In the genomic region with DNA sequence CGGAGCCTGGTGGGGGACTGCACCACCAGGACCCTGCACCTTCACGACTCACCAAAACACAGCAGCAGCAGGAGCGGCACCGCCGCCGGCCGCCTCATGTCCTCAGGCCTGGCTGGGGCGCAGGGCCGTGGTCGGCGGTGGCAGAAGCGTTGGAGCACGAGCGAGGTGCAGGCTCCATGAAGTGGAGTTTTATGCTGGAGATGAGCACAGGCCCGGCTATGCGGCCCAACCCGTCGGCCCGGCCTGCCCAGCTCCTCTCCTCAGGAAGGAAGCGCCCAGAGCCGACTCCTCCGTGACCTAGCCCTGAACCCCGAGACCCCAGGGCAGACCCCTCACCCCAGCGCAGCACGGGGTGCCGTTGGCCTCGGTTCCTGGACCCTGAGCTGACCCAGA, we compare ENCODE assay signal across 1 cellular context.
TF ChIP-seq lines count a peak whose summit lies in the region.

A gene (minus strand): TSS at position 162 of the 393 bp plus-strand sequence. CDS start 64 bp downstream, at position 98.

TF ChIP-seq in HepG2, 621 proteins besides CTCF, POLR2A, EP300 and RAD21 (continued from another document and continues in another):
- TF ChIP-seq, protein P1, sequence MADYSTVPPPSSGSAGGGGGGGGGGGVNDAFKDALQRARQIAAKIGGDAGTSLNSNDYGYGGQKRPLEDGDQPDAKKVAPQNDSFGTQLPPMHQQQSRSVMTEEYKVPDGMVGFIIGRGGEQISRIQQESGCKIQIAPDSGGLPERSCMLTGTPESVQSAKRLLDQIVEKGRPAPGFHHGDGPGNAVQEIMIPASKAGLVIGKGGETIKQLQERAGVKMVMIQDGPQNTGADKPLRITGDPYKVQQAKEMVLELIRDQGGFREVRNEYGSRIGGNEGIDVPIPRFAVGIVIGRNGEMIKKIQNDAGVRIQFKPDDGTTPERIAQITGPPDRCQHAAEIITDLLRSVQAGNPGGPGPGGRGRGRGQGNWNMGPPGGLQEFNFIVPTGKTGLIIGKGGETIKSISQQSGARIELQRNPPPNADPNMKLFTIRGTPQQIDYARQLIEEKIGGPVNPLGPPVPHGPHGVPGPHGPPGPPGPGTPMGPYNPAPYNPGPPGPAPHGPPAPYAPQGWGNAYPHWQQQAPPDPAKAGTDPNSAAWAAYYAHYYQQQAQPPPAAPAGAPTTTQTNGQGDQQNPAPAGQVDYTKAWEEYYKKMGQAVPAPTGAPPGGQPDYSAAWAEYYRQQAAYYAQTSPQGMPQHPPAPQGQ (CRISPR knock-in tag; IDR thresholded peaks at IDR 0.05; ENCODE audit: borderline replicate concordance): no peak
- TF ChIP-seq MYC (CRISPR knock-in tag; IDR thresholded peaks at IDR 0.05; ENCODE audit: borderline replicate concordance) (no peak), AGO2 (optimal IDR thresholded peaks at IDR 0.05; ENCODE audit: low read depth, low read length) (peak; percentile 38), MED13 (CRISPR knock-in tag; IDR thresholded peaks at IDR 0.05) (no peak), ZBTB38 (CRISPR knock-in tag; IDR thresholded peaks at IDR 0.05) (peak; percentile 96), RBM39 (IDR thresholded peaks at IDR 0.05; ENCODE audit: low read depth, low read length, poor library complexity, severe bottlenecking) (peak; percentile 36), BRD4 (CRISPR knock-in tag; IDR thresholded peaks at IDR 0.05) (no peak), ZNF788 (CRISPR knock-in tag; IDR thresholded peaks at IDR 0.05; ENCODE audit: borderline replicate concordance) (no peak), MAFF (IDR thresholded peaks at IDR 0.05; ENCODE audit: low read depth, low read length) (no peak), GLI4 (CRISPR knock-in tag; IDR thresholded peaks at IDR 0.05; ENCODE audit: borderline replicate concordance) (no peak), ZSCAN9 (CRISPR knock-in tag; IDR thresholded peaks at IDR 0.05; ENCODE audit: borderline replicate concordance) (no peak), ZNF12 (CRISPR knock-in tag; IDR thresholded peaks at IDR 0.05) (no peak), ZNF235 (CRISPR knock-in tag; IDR thresholded peaks at IDR 0.05; ENCODE audit: borderline replicate concordance) (0 out of 2 replicates have a peak, but pooled peaks have one; percentile 18), ZFX (CRISPR knock-in tag; IDR thresholded peaks at IDR 0.05; ENCODE audit: low read depth) (0 out of 2 replicates have a peak, but pooled peaks have one; percentile 46), FOXC1 (CRISPR knock-in tag; IDR thresholded peaks at IDR 0.05; ENCODE audit: borderline replicate concordance) (no peak), ZNF335 (CRISPR knock-in tag; IDR thresholded peaks at IDR 0.05) (no peak), ZNF333 (CRISPR knock-in tag; IDR thresholded peaks at IDR 0.05; ENCODE audit: borderline replicate concordance) (no peak), ZNF773 (CRISPR knock-in tag; IDR thresholded peaks at IDR 0.05; ENCODE audit: borderline replicate concordance) (no peak)
- TF ChIP-seq, protein P2, sequence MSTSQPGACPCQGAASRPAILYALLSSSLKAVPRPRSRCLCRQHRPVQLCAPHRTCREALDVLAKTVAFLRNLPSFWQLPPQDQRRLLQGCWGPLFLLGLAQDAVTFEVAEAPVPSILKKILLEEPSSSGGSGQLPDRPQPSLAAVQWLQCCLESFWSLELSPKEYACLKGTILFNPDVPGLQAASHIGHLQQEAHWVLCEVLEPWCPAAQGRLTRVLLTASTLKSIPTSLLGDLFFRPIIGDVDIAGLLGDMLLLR (CRISPR knock-in tag; IDR thresholded peaks at IDR 0.05): no peak
- TF ChIP-seq, protein P3, sequence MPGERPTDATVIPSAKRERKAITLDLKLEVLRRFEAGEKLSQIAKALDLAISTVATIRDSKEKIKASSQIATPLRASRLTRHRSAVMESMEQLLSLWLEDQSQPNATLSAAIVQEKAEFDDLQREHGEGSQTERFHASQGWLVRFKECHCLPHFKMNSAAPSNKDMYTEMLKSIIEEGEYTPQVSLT (CRISPR knock-in tag; IDR thresholded peaks at IDR 0.05; ENCODE audit: borderline replicate concordance, low read depth): no peak
- TF ChIP-seq, protein P4, sequence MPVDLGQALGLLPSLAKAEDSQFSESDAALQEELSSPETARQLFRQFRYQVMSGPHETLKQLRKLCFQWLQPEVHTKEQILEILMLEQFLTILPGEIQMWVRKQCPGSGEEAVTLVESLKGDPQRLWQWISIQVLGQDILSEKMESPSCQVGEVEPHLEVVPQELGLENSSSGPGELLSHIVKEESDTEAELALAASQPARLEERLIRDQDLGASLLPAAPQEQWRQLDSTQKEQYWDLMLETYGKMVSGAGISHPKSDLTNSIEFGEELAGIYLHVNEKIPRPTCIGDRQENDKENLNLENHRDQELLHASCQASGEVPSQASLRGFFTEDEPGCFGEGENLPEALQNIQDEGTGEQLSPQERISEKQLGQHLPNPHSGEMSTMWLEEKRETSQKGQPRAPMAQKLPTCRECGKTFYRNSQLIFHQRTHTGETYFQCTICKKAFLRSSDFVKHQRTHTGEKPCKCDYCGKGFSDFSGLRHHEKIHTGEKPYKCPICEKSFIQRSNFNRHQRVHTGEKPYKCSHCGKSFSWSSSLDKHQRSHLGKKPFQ (CRISPR knock-in tag; IDR thresholded peaks at IDR 0.05; ENCODE audit: insufficient replicate concordance): no peak
- TF ChIP-seq, protein P5, sequence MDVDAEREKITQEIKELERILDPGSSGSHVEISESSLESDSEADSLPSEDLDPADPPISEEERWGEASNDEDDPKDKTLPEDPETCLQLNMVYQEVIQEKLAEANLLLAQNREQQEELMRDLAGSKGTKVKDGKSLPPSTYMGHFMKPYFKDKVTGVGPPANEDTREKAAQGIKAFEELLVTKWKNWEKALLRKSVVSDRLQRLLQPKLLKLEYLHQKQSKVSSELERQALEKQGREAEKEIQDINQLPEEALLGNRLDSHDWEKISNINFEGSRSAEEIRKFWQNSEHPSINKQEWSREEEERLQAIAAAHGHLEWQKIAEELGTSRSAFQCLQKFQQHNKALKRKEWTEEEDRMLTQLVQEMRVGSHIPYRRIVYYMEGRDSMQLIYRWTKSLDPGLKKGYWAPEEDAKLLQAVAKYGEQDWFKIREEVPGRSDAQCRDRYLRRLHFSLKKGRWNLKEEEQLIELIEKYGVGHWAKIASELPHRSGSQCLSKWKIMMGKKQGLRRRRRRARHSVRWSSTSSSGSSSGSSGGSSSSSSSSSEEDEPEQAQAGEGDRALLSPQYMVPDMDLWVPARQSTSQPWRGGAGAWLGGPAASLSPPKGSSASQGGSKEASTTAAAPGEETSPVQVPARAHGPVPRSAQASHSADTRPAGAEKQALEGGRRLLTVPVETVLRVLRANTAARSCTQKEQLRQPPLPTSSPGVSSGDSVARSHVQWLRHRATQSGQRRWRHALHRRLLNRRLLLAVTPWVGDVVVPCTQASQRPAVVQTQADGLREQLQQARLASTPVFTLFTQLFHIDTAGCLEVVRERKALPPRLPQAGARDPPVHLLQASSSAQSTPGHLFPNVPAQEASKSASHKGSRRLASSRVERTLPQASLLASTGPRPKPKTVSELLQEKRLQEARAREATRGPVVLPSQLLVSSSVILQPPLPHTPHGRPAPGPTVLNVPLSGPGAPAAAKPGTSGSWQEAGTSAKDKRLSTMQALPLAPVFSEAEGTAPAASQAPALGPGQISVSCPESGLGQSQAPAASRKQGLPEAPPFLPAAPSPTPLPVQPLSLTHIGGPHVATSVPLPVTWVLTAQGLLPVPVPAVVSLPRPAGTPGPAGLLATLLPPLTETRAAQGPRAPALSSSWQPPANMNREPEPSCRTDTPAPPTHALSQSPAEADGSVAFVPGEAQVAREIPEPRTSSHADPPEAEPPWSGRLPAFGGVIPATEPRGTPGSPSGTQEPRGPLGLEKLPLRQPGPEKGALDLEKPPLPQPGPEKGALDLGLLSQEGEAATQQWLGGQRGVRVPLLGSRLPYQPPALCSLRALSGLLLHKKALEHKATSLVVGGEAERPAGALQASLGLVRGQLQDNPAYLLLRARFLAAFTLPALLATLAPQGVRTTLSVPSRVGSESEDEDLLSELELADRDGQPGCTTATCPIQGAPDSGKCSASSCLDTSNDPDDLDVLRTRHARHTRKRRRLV (CRISPR knock-in tag; IDR thresholded peaks at IDR 0.05): 0 out of 2 replicates have a peak, but pooled peaks have one; percentile 18
- TF ChIP-seq, protein P6, sequence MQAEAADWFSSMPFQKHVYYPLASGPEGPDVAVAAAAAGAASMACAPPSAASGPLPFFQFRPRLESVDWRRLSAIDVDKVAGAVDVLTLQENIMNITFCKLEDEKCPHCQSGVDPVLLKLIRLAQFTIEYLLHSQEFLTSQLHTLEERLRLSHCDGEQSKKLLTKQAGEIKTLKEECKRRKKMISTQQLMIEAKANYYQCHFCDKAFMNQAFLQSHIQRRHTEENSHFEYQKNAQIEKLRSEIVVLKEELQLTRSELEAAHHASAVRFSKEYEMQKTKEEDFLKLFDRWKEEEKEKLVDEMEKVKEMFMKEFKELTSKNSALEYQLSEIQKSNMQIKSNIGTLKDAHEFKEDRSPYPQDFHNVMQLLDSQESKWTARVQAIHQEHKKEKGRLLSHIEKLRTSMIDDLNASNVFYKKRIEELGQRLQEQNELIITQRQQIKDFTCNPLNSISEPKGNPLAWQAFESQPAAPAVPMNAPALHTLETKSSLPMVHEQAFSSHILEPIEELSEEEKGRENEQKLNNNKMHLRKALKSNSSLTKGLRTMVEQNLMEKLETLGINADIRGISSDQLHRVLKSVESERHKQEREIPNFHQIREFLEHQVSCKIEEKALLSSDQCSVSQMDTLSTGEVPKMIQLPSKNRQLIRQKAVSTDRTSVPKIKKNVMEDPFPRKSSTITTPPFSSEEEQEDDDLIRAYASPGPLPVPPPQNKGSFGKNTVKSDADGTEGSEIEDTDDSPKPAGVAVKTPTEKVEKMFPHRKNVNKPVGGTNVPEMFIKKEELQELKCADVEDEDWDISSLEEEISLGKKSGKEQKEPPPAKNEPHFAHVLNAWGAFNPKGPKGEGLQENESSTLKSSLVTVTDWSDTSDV (CRISPR knock-in tag; IDR thresholded peaks at IDR 0.05): no peak
- TF ChIP-seq, protein P7, sequence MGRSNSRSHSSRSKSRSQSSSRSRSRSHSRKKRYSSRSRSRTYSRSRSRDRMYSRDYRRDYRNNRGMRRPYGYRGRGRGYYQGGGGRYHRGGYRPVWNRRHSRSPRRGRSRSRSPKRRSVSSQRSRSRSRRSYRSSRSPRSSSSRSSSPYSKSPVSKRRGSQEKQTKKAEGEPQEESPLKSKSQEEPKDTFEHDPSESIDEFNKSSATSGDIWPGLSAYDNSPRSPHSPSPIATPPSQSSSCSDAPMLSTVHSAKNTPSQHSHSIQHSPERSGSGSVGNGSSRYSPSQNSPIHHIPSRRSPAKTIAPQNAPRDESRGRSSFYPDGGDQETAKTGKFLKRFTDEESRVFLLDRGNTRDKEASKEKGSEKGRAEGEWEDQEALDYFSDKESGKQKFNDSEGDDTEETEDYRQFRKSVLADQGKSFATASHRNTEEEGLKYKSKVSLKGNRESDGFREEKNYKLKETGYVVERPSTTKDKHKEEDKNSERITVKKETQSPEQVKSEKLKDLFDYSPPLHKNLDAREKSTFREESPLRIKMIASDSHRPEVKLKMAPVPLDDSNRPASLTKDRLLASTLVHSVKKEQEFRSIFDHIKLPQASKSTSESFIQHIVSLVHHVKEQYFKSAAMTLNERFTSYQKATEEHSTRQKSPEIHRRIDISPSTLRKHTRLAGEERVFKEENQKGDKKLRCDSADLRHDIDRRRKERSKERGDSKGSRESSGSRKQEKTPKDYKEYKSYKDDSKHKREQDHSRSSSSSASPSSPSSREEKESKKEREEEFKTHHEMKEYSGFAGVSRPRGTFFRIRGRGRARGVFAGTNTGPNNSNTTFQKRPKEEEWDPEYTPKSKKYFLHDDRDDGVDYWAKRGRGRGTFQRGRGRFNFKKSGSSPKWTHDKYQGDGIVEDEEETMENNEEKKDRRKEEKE (IDR thresholded peaks at IDR 0.05): no peak
- TF ChIP-seq, protein P8, sequence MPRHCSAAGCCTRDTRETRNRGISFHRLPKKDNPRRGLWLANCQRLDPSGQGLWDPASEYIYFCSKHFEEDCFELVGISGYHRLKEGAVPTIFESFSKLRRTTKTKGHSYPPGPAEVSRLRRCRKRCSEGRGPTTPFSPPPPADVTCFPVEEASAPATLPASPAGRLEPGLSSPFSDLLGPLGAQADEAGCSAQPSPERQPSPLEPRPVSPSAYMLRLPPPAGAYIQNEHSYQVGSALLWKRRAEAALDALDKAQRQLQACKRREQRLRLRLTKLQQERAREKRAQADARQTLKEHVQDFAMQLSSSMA (CRISPR knock-in tag; IDR thresholded peaks at IDR 0.05): no peak
- TF ChIP-seq, protein P9, sequence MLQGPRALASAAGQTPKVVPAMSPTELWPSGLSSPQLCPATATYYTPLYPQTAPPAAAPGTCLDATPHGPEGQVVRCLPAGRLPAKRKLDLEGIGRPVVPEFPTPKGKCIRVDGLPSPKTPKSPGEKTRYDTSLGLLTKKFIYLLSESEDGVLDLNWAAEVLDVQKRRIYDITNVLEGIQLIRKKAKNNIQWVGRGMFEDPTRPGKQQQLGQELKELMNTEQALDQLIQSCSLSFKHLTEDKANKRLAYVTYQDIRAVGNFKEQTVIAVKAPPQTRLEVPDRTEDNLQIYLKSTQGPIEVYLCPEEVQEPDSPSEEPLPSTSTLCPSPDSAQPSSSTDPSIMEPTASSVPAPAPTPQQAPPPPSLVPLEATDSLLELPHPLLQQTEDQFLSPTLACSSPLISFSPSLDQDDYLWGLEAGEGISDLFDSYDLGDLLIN (CRISPR knock-in tag; IDR thresholded peaks at IDR 0.05; ENCODE audit: borderline replicate concordance): no peak
- TF ChIP-seq, protein P10, sequence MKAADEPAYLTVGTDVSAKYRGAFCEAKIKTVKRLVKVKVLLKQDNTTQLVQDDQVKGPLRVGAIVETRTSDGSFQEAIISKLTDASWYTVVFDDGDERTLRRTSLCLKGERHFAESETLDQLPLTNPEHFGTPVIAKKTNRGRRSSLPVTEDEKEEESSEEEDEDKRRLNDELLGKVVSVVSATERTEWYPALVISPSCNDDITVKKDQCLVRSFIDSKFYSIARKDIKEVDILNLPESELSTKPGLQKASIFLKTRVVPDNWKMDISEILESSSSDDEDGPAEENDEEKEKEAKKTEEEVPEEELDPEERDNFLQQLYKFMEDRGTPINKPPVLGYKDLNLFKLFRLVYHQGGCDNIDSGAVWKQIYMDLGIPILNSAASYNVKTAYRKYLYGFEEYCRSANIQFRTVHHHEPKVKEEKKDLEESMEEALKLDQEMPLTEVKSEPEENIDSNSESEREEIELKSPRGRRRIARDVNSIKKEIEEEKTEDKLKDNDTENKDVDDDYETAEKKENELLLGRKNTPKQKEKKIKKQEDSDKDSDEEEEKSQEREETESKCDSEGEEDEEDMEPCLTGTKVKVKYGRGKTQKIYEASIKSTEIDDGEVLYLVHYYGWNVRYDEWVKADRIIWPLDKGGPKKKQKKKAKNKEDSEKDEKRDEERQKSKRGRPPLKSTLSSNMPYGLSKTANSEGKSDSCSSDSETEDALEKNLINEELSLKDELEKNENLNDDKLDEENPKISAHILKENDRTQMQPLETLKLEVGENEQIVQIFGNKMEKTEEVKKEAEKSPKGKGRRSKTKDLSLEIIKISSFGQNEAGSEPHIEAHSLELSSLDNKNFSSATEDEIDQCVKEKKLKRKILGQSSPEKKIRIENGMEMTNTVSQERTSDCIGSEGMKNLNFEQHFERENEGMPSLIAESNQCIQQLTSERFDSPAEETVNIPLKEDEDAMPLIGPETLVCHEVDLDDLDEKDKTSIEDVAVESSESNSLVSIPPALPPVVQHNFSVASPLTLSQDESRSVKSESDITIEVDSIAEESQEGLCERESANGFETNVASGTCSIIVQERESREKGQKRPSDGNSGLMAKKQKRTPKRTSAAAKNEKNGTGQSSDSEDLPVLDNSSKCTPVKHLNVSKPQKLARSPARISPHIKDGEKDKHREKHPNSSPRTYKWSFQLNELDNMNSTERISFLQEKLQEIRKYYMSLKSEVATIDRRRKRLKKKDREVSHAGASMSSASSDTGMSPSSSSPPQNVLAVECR (CRISPR knock-in tag; IDR thresholded peaks at IDR 0.05; ENCODE audit: borderline replicate concordance): no peak
